Comparison of ENCODE assay signal across 23 cellular contexts in genomic region chr3:76715426-76715825, GRCh38.
"Had no signal": no experiment of that assay in that cellular context is flagged by ENCODE, and none has a peak within 500 bp of the region (broad histone marks: within the 10 kb centered on the region; RNA-seq: fewer than 3 reads in every experiment).

No MANE protein-coding gene starts in this region.

- H3K9me3 ChIP-seq: esophagus muscularis mucosa, neutrophil, right atrium auricular region, suprapubic skin, tibial artery, upper lobe of left lung, vagina had no signal

- DNase-seq: effector memory CD8-positive, alpha-beta T cell; foreskin keratinocyte; head of caudate nucleus; left colon; left ventricle myocardium superior; mesendoderm; naive B cell; nephron progenitor cell; posterior cingulate gyrus; stimulated activated CD4-positive, alpha-beta T cell treated with anti-CD3 and anti-CD28 coated beads, Interleukin-4, amount 100 ng/mL, for 1 hour; stimulated activated CD8-positive, alpha-beta memory T cell treated with anti-CD3 and anti-CD28 coated beads, Interleukin-4, amount 100 ng/mL, for 48 hours; stimulated activated naive CD8-positive, alpha-beta T cell treated with anti-CD3 and anti-CD28 coated beads, Interleukin-15, Interleukin-2, amounts not matched to agents 100 U/mL and 50 U/mL, for 24 hours; tibial artery; upper lobe of left lung had no signal

- H3K4me3 ChIP-seq: esophagus muscularis mucosa, hepatocyte, lung, right atrium auricular region, suprapubic skin, tibial artery, upper lobe of left lung, vagina had no signal

- H3K27ac ChIP-seq: epithelial cell of prostate, esophagus muscularis mucosa, foreskin keratinocyte, hepatocyte, neutrophil, right atrium auricular region, suprapubic skin, tibial artery, upper lobe of left lung, vagina had no signal

- H3K27me3 ChIP-seq: esophagus muscularis mucosa, foreskin keratinocyte, hepatocyte, neutrophil, right atrium auricular region, suprapubic skin, tibial artery, upper lobe of left lung, vagina had no signal

- ATAC-seq: effector memory CD8-positive, alpha-beta T cell; foreskin keratinocyte; left colon; left ventricle myocardium superior; stimulated activated effector memory CD8-positive, alpha-beta T cell treated with anti-CD3 and anti-CD28 coated beads, Interleukin-12 subunit alpha, Interleukin-12 subunit beta, amount 100 ng/mL, for 72 hours; stimulated activated naive CD8-positive, alpha-beta T cell treated with anti-CD3 and anti-CD28 coated beads, Interleukin-15, Interleukin-2, amounts not matched to agents 100 U/mL and 50 U/mL, for 24 hours had no signal

- H3K36me3 ChIP-seq: esophagus muscularis mucosa, neutrophil, right atrium auricular region, suprapubic skin, tibial artery, upper lobe of left lung, vagina had no signal

- H3K4me1 ChIP-seq: esophagus muscularis mucosa, foreskin keratinocyte, right atrium auricular region, suprapubic skin, tibial artery, upper lobe of left lung, vagina had no signal
